Comparison of ENCODE assay signal across 21 cellular contexts in genomic region chr2:202084265-202084664, GRCh38. TPM values are rescaled to one million over a fixed set of nuclear protein-coding genes. Genes with fewer than 3 reads are reported as not detected.
DNase-seq lines count a peak whose midpoint lies in the region; ATAC-seq and TF ChIP-seq lines count a peak whose summit lies in the region.
"Had no signal": no experiment of that assay in that cellular context is flagged by ENCODE, and none has a peak within 500 bp of the region (broad histone marks: within the 10 kb centered on the region; RNA-seq: fewer than 3 reads in every experiment).

No MANE protein-coding gene starts in this region.

- peaks cover 7% of the 10 kb centered on the region for H3K9me3 ChIP-seq in adipocyte (ENCODE audit: control insufficient read depth, low read length)
- H3K9me3 ChIP-seq: right lobe of liver, upper lobe of right lung had no signal

- no peak for TF ChIP-seq EP300 in Ishikawa (IDR thresholded peaks at IDR 0.05; ENCODE audit: borderline replicate concordance)

- H3K4me1 Mint-ChIP-seq in stimulated activated naive B cell treated with anti-CD40 and anti-IgM and Interleukin-4, amounts not matched to agents 10 μg/mL and 1 μg/mL and 100 μg/mL, for 72 hours: no peaks in the 10 kb centered on the region
- H3K4me1 Mint-ChIP-seq: activated naive CD4-positive, alpha-beta T cell treated with anti-CD3 and anti-CD28 coated beads, Interleukin-2, amount 50 U/mL, for 24 hours; naive thymus-derived CD4-positive, alpha-beta T cell; T-cell had no signal

- H3K4me3 ChIP-seq in adipocyte (ENCODE audit: low read length): no peak overlapping the region
- H3K4me3 ChIP-seq: right lobe of liver, upper lobe of right lung had no signal

- peaks cover 0 to 5% of the 10 kb centered on the region in 2 donors for H3K27me3 Mint-ChIP-seq in stimulated activated naive B cell treated with anti-CD40 and anti-IgM and Interleukin-4, amounts not matched to agents 10 μg/mL and 1 μg/mL and 100 μg/mL, for 72 hours

- H3K36me3 ChIP-seq in adipocyte (ENCODE audit: control insufficient read depth, insufficient read depth, low read length, severe bottlenecking): no peaks in the 10 kb centered on the region
- H3K36me3 ChIP-seq: right lobe of liver, upper lobe of right lung had no signal

- H3K4me1 ChIP-seq in adipocyte (ENCODE audit: control insufficient read depth, insufficient read depth, low read length): peaks cover 14% of the 10 kb centered on the region
- H3K4me1 ChIP-seq: right lobe of liver had no signal

- no peak overlapping the region for H3K27ac Mint-ChIP-seq in stimulated activated naive B cell treated with anti-CD40 and anti-IgM and Interleukin-4, amounts not matched to agents 10 μg/mL and 1 μg/mL and 100 μg/mL, for 72 hours
- H3K27ac Mint-ChIP-seq: activated naive CD4-positive, alpha-beta T cell treated with anti-CD3 and anti-CD28 coated beads, Interleukin-2, amount 50 U/mL, for 24 hours; naive thymus-derived CD4-positive, alpha-beta T cell; T-cell had no signal

- no peak for ATAC-seq in stimulated activated naive B cell treated with anti-CD40 and anti-IgM and Interleukin-4, amounts not matched to agents 10 μg/mL and 1 μg/mL and 100 μg/mL, for 72 hours (replicated peaks)
- ATAC-seq in HG03196 (IDR thresholded peaks at IDR 0.05; ENCODE audit: unreplicated experiment) (no peak), HG02763 (IDR thresholded peaks at IDR 0.05; ENCODE audit: unreplicated experiment) (no peak)
- ATAC-seq: activated CD4-positive, CD25-positive, alpha-beta regulatory T cell treated with anti-CD3 and anti-CD28 coated beads, Interleukin-2, amount 50 U/mL, for 24 hours; left ventricle myocardium superior; naive thymus-derived CD4-positive, alpha-beta T cell; right lobe of liver; T-cell; upper lobe of right lung had no signal

- peaks cover 11% of the 10 kb centered on the region for H3K27me3 ChIP-seq in adipocyte (replicated peaks; ENCODE audit: control insufficient read depth, insufficient read depth, low read length)
- H3K27me3 ChIP-seq: right lobe of liver, upper lobe of right lung had no signal

- H3K36me3 Mint-ChIP-seq in stimulated activated naive B cell treated with anti-CD40 and anti-IgM and Interleukin-4, amounts not matched to agents 10 μg/mL and 1 μg/mL and 100 μg/mL, for 72 hours: no peaks in the 10 kb centered on the region
- H3K36me3 Mint-ChIP-seq: activated naive CD4-positive, alpha-beta T cell treated with anti-CD3 and anti-CD28 coated beads, Interleukin-2, amount 50 U/mL, for 24 hours; T-cell had no signal

- peaks cover 4% of the 10 kb centered on the region in 2 donors for H3K9me3 Mint-ChIP-seq in stimulated activated naive B cell treated with anti-CD40 and anti-IgM and Interleukin-4, amounts not matched to agents 10 μg/mL and 1 μg/mL and 100 μg/mL, for 72 hours
- H3K9me3 Mint-ChIP-seq: activated naive CD4-positive, alpha-beta T cell treated with anti-CD3 and anti-CD28 coated beads, Interleukin-2, amount 50 U/mL, for 24 hours had no signal

- H3K9ac ChIP-seq in adipocyte (ENCODE audit: low read length): no peak overlapping the region

- no peak overlapping the region for H3K4me3 Mint-ChIP-seq in stimulated activated naive B cell treated with anti-CD40 and anti-IgM and Interleukin-4, amounts not matched to agents 10 μg/mL and 1 μg/mL and 100 μg/mL, for 72 hours
- H3K4me3 Mint-ChIP-seq: activated naive CD4-positive, alpha-beta T cell treated with anti-CD3 and anti-CD28 coated beads, Interleukin-2, amount 50 U/mL, for 24 hours; naive thymus-derived CD4-positive, alpha-beta T cell; T-cell had no signal

- TF ChIP-seq RAD21 in Ishikawa (IDR thresholded peaks at IDR 0.05; ENCODE audit: low read depth): no peak

- DNase-seq in Daoy (ENCODE audit: low read depth) (peak; percentile 19), adipocyte (ENCODE audit: low read depth) (peak; percentile 35), left kidney (ENCODE audit: low read depth, low spot score) (peak; percentile 63), NCI-H82 (lab: John Stamatoyannopoulos, UW) (no peak)
- DNase-seq in stimulated activated naive B cell treated with anti-CD40 and anti-IgM and Interleukin-4, amounts not matched to agents 10 μg/mL and 1 μg/mL and 100 μg/mL, for 72 hours: no peak
- DNase-seq: activated CD8-positive, alpha-beta memory T cell treated with anti-CD3 and anti-CD28 coated beads, Interleukin-2, amount 50 U/mL, for 48 hours; cerebellar nuclear complex; GF-D8; hypothalamus; left ventricle myocardium superior; naive thymus-derived CD4-positive, alpha-beta T cell; right lobe of liver; stimulated activated CD4-positive, alpha-beta T cell treated with anti-CD3 and anti-CD28 coated beads, Interleukin-2, amount 100 ng/mL, for 48 hours; T-cell; upper lobe of right lung had no signal

TF ChIP-seq in Ishikawa, 13 proteins besides CTCF, POLR2A, EP300 and RAD21:
- no peak for TF ChIP-seq CEBPB (IDR thresholded peaks at IDR 0.05)
- TF ChIP-seq TEAD4 (IDR thresholded peaks at IDR 0.05): 0 out of 2 replicates have a peak, but pooled peaks have one; percentile 26

RNA-seq across cellular contexts. Expression of gene KIAA2012, which starts 11.2 kb away (rescaled TPM):
- total RNA-seq in Daoy (2014; rRNA removed; shearing (Covaris generic)): not detected in 2 replicates
- total RNA-seq: left ventricle myocardium superior; LHCN-M2; naive thymus-derived CD4-positive, alpha-beta T cell; T-cell; upper lobe of right lung had no signal

RNA-seq across cellular contexts. Expression of gene FZD7, which starts 50.6 kb away (rescaled TPM):
- 12.0 and 19.3 TPM in 2 replicates for total RNA-seq in Daoy (2014; rRNA removed; shearing (Covaris generic))

Comparison
In these comparisons a context has a peak if more than half of its experiments do, and no peak if none do; other contexts are left out.
1. DNase-seq: peak in Daoy (single experiment), adipocyte (single experiment) and left kidney (single experiment); none in stimulated activated naive B cell treated with anti-CD40 and anti-IgM and Interleukin-4, amounts not matched to agents 10 μg/mL and 1 μg/mL and 100 μg/mL, for 72 hours (single experiment) and NCI-H82 (single experiment).